21 cellular contexts compared by ENCODE assay signal in the genomic region with DNA sequence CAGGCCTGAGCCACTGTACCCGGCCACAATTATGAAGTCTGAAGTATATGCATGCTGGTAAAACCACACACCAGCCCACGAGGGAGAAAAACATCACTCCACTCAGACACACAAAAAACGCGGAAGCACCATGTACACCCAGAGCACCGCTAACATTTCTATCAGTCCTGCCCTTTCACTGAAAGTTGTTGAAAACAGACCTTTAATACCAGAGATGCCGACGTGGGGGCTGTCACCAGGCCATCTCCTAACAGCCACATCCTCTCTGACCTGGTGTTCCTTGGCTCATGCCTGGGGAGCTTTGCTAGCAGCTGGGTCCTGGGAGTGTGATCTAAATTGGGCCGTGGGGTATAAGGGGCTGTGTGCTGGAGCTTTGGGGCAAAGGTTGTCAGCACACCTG.
"Had no signal": no experiment of that assay in that cellular context is flagged by ENCODE, and none has a peak within 500 bp of the region (broad histone marks: within the 10 kb centered on the region; RNA-seq: fewer than 3 reads in every experiment).

No MANE protein-coding gene starts in this region.

- H3K27ac Mint-ChIP-seq: natural killer cell treated with Interleukin-12 subunit alpha and Interleukin-12 subunit beta and Interleukin-15 and Interleukin-18, amount 100 ng/mL, for 72 hours; neural progenitor cell; stimulated activated naive B cell treated with anti-CD40 and anti-IgM and Interleukin-4, amounts not matched to agents 10 μg/mL and 1 μg/mL and 100 μg/mL, for 72 hours; type B pancreatic cell had no signal

- DNase-seq: effector memory CD4-positive, alpha-beta T cell; heart left ventricle; hippocampal formation; kidney glomerular epithelial cell; midbrain; nucleus accumbens; psoas muscle; retina; right lobe of liver; spleen; stimulated activated CD4-positive, alpha-beta T cell treated with anti-CD3 and anti-CD28 coated beads, Interleukin-15, amount 100 ng/mL, for 24 hours; stimulated activated CD4-positive, alpha-beta T cell treated with anti-CD3 and anti-CD28 coated beads, Interleukin-1b, Interleukin-23, amount 100 ng/mL, for 48 hours; stimulated activated CD4-positive, alpha-beta T cell treated with anti-CD3 and anti-CD28 coated beads, Interleukin-4, amount 100 ng/mL, for 24 hours; stimulated activated naive B cell treated with anti-CD40 and anti-IgM and Interleukin-4, amounts not matched to agents 10 μg/mL and 1 μg/mL and 100 μg/mL, for 72 hours had no signal

- H2AFZ ChIP-seq: neural progenitor cell had no signal

- ATAC-seq: esophagus mucosa; heart left ventricle; natural killer cell treated with Interleukin-12 subunit alpha and Interleukin-12 subunit beta and Interleukin-15 and Interleukin-18, amount 100 ng/mL, for 72 hours; psoas muscle; right lobe of liver; stimulated activated naive B cell treated with anti-CD40 and anti-IgM and Interleukin-4, amounts not matched to agents 10 μg/mL and 1 μg/mL and 100 μg/mL, for 72 hours had no signal

- H3K36me3 ChIP-seq: heart left ventricle, neural progenitor cell, spleen had no signal

- H3K27me3 Mint-ChIP-seq: type B pancreatic cell had no signal

- H3K9me3 ChIP-seq: psoas muscle, right lobe of liver, spleen had no signal

- H3K9me3 Mint-ChIP-seq: natural killer cell treated with Interleukin-12 subunit alpha and Interleukin-12 subunit beta and Interleukin-15 and Interleukin-18, amount 100 ng/mL, for 72 hours; neural progenitor cell; type B pancreatic cell had no signal

- H3K27ac ChIP-seq: heart left ventricle, neural progenitor cell, psoas muscle, right lobe of liver, spleen had no signal

- H3K4me3 ChIP-seq: heart left ventricle, neural progenitor cell, psoas muscle, right lobe of liver, spleen had no signal

- H3K4me3 Mint-ChIP-seq: natural killer cell treated with Interleukin-12 subunit alpha and Interleukin-12 subunit beta and Interleukin-15 and Interleukin-18, amount 100 ng/mL, for 72 hours; neural progenitor cell; stimulated activated naive B cell treated with anti-CD40 and anti-IgM and Interleukin-4, amounts not matched to agents 10 μg/mL and 1 μg/mL and 100 μg/mL, for 72 hours; type B pancreatic cell had no signal

- FAIRE-seq: endometrium, frontal cortex, urothelium cell line had no signal

- H3K27me3 ChIP-seq: heart left ventricle, neural progenitor cell, right lobe of liver, spleen had no signal

- H3K4me1 ChIP-seq: neural progenitor cell, psoas muscle, right lobe of liver, spleen had no signal

- H3K4me2 ChIP-seq: neural progenitor cell had no signal

- H3K9ac ChIP-seq: neural progenitor cell had no signal

- H3K36me3 Mint-ChIP-seq: natural killer cell treated with Interleukin-12 subunit alpha and Interleukin-12 subunit beta and Interleukin-15 and Interleukin-18, amount 100 ng/mL, for 72 hours; neural progenitor cell had no signal
